Comparison of ENCODE assay signal across 33 cellular contexts in the genomic region with DNA sequence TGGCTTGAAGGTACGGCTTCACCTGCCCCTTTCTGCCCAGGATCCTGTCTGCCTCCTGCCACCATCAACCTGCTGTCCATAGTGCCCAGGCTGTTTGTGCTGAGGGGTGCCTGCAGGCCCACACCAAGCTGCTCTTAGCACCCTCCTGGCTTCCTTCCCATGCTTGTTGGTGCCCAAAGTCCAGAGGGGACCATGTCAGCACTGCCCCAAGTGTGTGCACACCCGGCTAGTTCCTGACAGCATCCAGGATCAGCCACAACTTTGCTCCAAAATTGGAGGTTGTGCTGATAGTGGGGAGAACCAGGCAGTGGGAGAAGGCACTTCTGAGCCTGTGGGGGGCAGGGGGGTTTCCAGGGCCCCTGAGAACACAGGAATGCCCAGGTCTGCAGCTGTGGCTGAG.
"Had no signal": no experiment of that assay in that cellular context is flagged by ENCODE, and none has a peak within 500 bp of the region (broad histone marks: within the 10 kb centered on the region; RNA-seq: fewer than 3 reads in every experiment).

No MANE protein-coding gene starts in this region.

- ATAC-seq: activated CD8-positive, alpha-beta T cell treated with anti-CD3 and anti-CD28 coated beads for 36 hours; activated naive CD4-positive, alpha-beta T cell treated with anti-CD3 and anti-CD28 coated beads, Interleukin-2, amount 50 U/mL, for 72 hours; activated T-cell treated with anti-CD3 and anti-CD28 coated beads, Interleukin-2, amount 50 U/mL, for 4 hours; activated T-cell treated with anti-CD3 and anti-CD28 coated beads, Interleukin-2, amount 50 U/mL, for 72 hours; activated T-helper 17 cell treated with anti-CD3 and anti-CD28 coated beads, Interleukin-2, amount 50 U/mL, for 72 hours; body of pancreas had no signal

- FAIRE-seq: astrocyte, TTC549 had no signal

- H3K27ac ChIP-seq: adrenal gland, body of pancreas, brain microvascular endothelial cell, breast epithelium, VCaP had no signal

- DNase-seq: activated B cell treated with CpG ODN at 0.5 μM for 24 hours; activated CD4-positive, alpha-beta memory T cell treated with anti-CD3 and anti-CD28 coated beads for 36 hours; activated CD4-positive, alpha-beta T cell treated with anti-CD3 and anti-CD28 coated beads for 4 hours; activated CD4-positive, alpha-beta T cell treated with anti-CD3 and anti-CD28 coated beads, Interleukin-2, amount 50 U/mL, for 1 hour; activated CD4-positive, alpha-beta T cell treated with anti-CD3 and anti-CD28 coated beads, Interleukin-2, amount 50 U/mL, for 4 hours; activated CD4-positive, CD25-positive, alpha-beta regulatory T cell treated with anti-CD3 and anti-CD28 coated beads, Interleukin-2, amount 50 U/mL, for 72 hours; activated CD8-positive, alpha-beta memory T cell treated with anti-CD3 and anti-CD28 coated beads, Interleukin-2, amount 50 U/mL, for 4 hours; activated CD8-positive, alpha-beta T cell treated with anti-CD3 and anti-CD28 coated beads for 36 hours; activated effector memory CD4-positive, alpha-beta T cell treated with anti-CD3 and anti-CD28 coated beads, Interleukin-2, amount 50 U/mL, for 16 hours; activated gamma-delta T cell treated with Interleukin-2 at 50 U/mL for 16 hours; activated naive CD4-positive, alpha-beta T cell; activated naive CD4-positive, alpha-beta T cell treated with anti-CD3 and anti-CD28 coated beads for 36 hours; activated naive CD4-positive, alpha-beta T cell treated with anti-CD3 and anti-CD28 coated beads, Interleukin-2, amount 50 U/mL, for 16 hours; activated naive CD8-positive, alpha-beta T cell treated with anti-CD3 and anti-CD28 coated beads for 36 hours; activated T-cell treated with anti-CD3 and anti-CD28 coated beads for 4 hours; activated T-cell treated with anti-CD3 and anti-CD28 coated beads, Interleukin-2, amount 50 U/mL, for 1 hour; activated T-cell treated with anti-CD3 and anti-CD28 coated beads, Interleukin-2, amount 50 U/mL, for 4 hours; activated T-cell treated with anti-CD3 and anti-CD28 coated beads, Interleukin-2, amount 50 U/mL, for 72 hours; adrenal gland; amniotic stem cell; aorta; body of pancreas; brain microvascular endothelial cell; central memory CD4-positive, alpha-beta T cell; T-helper 1 cell; T-helper 2 cell; T-helper 9 cell had no signal

- H3K27me3 ChIP-seq: adrenal gland, body of pancreas, brain microvascular endothelial cell, breast epithelium had no signal

- H3K4me3 ChIP-seq: adrenal gland, body of pancreas, breast epithelium had no signal

- H3K9me3 ChIP-seq: adrenal gland, body of pancreas, breast epithelium had no signal

- H3K4me1 ChIP-seq: adrenal gland, body of pancreas, breast epithelium had no signal

- H3K36me3 ChIP-seq: brain microvascular endothelial cell, breast epithelium had no signal
